Comparison of ENCODE assay signal across 10 cellular contexts in the genomic region with DNA sequence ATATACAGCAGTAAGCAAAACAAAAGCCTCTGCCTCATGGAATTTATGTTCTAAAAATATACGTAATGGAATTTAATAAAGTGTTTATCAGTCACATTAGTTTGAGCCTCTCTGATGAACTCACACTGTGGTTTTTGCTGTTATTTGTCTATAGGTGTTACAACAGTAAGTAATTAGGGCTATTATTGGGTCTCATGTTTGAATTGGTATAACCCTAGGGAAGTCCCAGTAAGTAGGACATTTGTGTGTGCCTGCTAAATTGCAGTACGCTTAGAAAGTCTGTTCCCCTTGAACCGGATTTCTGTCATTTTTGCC.
DNase-seq lines count a peak whose midpoint lies in the region; ATAC-seq and TF ChIP-seq lines count a peak whose summit lies in the region.
"Had no signal": no experiment of that assay in that cellular context is flagged by ENCODE, and none has a peak within 500 bp of the region (broad histone marks: within the 10 kb centered on the region; RNA-seq: fewer than 3 reads in every experiment).

No MANE protein-coding gene starts in this region.

- intact Hi-C loops in esophagus squamous epithelium (cut with DNase I) = no loop called here
- intact Hi-C loops in testis (cut with DNase I; ENCODE audit: low total_unique reads) = no loop called here

- peak; percentile 14 for ATAC-seq in GM19035 (IDR thresholded peaks at IDR 0.05; ENCODE audit: unreplicated experiment)
- peak; percentile 8 for ATAC-seq in HG03045 (IDR thresholded peaks at IDR 0.05; ENCODE audit: unreplicated experiment)
- no peak for ATAC-seq in GM21423 (IDR thresholded peaks at IDR 0.05; ENCODE audit: unreplicated experiment)

- DNase-seq in GM06990 (ENCODE audit: extremely low read depth, insufficient read length) (no peak), esophagus squamous epithelium (lab: John Stamatoyannopoulos, UW) (no peak), testis (no peak), Peyer's patch (no peak), iPS-NIHi11 (ENCODE audit: low spot score) (no peak)
- DNase-seq: head of caudate nucleus, posterior cingulate gyrus had no signal

- H3K27me3 ChIP-seq in GM06990 (replicated peaks; ENCODE audit: control insufficient read depth, insufficient read depth, low read length) = no peaks in the 10 kb centered on the region
- no peaks in the 10 kb centered on the region for H3K27me3 ChIP-seq in esophagus squamous epithelium
- H3K27me3 ChIP-seq in testis = no peaks in the 10 kb centered on the region
- H3K27me3 ChIP-seq in Peyer's patch = no peaks in the 10 kb centered on the region

- H3K4me3 ChIP-seq in GM06990 (replicated peaks; ENCODE audit: low read depth, low read length) (peak overlapping the region; percentile 56), esophagus squamous epithelium (peak overlapping the region in 1 of 4 donors; percentile 37), testis (no peak overlapping the region), Peyer's patch (no peak overlapping the region)

- TF ChIP-seq POLR2A in esophagus squamous epithelium (IDR thresholded peaks at IDR 0.05) (no peak), testis (IDR thresholded peaks at IDR 0.05) (no peak), Peyer's patch (IDR thresholded peaks at IDR 0.05) (no peak)

- H3K4me1 ChIP-seq in esophagus squamous epithelium (peaks cover 9 to 40% (median 24%) of the 10 kb centered on the region in 3 donors), testis (no peaks in the 10 kb centered on the region), Peyer's patch (peaks cover 0 to 8% (median 0%) of the 10 kb centered on the region in 4 donors)

- H3K9me3 ChIP-seq in esophagus squamous epithelium = no peaks in the 10 kb centered on the region
- H3K9me3 ChIP-seq in testis = no peaks in the 10 kb centered on the region
- H3K9me3 ChIP-seq in Peyer's patch = no peaks in the 10 kb centered on the region

- no peaks in the 10 kb centered on the region for H3K36me3 ChIP-seq in GM06990 (ENCODE audit: control insufficient read depth, insufficient read depth, low read length)
- no peaks in the 10 kb centered on the region for H3K36me3 ChIP-seq in esophagus squamous epithelium
- H3K36me3 ChIP-seq in testis (ENCODE audit: low read depth, missing control alignments) = no peaks in the 10 kb centered on the region
- H3K36me3 ChIP-seq in Peyer's patch = no peaks in the 10 kb centered on the region

- TF ChIP-seq CTCF in GM06990 (IDR thresholded peaks at IDR 0.05; ENCODE audit: insufficient read depth, low read length, poor library complexity, severe bottlenecking) (no peak), esophagus squamous epithelium (IDR thresholded peaks at IDR 0.05) (no peak), testis (IDR thresholded peaks at IDR 0.05) (no peak), Peyer's patch (IDR thresholded peaks at IDR 0.05) (no peak)

- 31 to 42% methylated on average over 3 of the region's 3 CpGs for WGBS in esophagus squamous epithelium, 2 donors
- 84 to 88% methylated on average over 3 of the region's 3 CpGs for WGBS in testis, 2 donors

- H3K27ac ChIP-seq in esophagus squamous epithelium (peak overlapping the region; percentile 34 to 71 (median 54)), testis (no peak overlapping the region), Peyer's patch (no peak overlapping the region)

Comparison
In these comparisons a context has a peak if more than half of its experiments do, and no peak if none do; other contexts are left out.
1. H3K27ac ChIP-seq: peak in esophagus squamous epithelium (4 of 4); none in testis (0 of 2) and Peyer's patch (0 of 4).